ENCODE assay signal across 8 cellular contexts in the genomic region with DNA sequence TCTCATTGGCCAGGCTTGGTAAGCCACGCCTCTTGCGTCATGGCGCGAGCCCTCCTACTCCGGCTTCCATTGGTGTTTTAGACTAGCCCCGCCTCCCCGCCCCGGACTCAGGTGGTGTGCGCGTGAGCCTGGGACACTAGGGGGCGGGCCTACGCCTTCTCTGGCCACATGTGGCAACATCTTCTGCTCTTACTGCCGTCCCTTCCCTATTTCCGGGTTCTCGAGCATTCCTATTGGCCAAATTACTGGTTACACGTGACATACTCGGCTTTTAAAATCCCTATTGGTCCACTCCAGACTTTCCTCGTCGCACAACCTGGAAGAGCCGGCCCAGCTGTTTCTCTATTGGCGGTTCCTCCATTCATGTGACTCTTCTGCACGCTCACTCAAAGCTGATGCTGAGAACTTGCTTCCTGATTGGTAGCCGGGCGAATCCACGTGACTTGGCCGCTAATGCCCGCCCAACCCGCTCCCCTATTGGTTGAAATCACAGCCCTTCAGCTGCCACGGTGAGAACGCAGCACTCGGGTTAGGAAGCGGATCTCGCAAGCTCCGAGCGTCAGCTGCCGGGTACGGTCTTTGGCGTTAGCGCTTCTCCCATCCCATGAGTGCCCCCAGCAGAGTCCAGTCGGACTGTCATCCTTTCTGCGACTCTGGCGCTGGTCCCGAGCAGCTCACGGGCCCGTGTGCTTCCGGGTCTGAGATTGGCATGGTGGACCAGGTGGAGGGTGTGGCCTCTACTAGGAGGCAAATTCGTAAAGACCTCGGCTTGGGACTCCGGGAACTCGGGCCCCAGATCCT. TPM values are rescaled to one million over a fixed set of nuclear protein-coding genes. Genes with fewer than 3 reads are reported as not detected.
DNase-seq lines count a peak whose midpoint lies in the region; ATAC-seq, FAIRE-seq and TF ChIP-seq lines count a peak whose summit lies in the region.

A gene with protein sequence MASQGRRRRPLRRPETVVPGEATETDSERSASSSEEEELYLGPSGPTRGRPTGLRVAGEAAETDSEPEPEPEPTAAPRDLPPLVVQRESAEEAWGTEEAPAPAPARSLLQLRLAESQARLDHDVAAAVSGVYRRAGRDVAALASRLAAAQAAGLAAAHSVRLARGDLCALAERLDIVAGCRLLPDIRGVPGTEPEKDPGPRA (plus strand): TSS at position 523 of the 801 bp plus-strand sequence. CDS start 513 bp downstream, outside the sequence.

- no peaks in the 10 kb centered on the region for H3K27me3 ChIP-seq in prostate gland (replicated peaks; ENCODE audit: insufficient read depth)

- no peaks in the 10 kb centered on the region for H3K27me3 Mint-ChIP-seq in T-helper 17 cell

- TF ChIP-seq CTCF in prostate gland (IDR thresholded peaks at IDR 0.05) = peak; percentile 58 to 86 (median 63)

- peaks cover 8% of the 10 kb centered on the region for H3K36me3 Mint-ChIP-seq in T-helper 17 cell (ENCODE audit: low read depth)

- DNase-seq in NCI-H1694 treated with DMSO at 0.1 percent for 48 hours (lab: John Stamatoyannopoulos, UW) (peak; percentile 100), T-helper 17 cell (peak; percentile 99 to 100 (median 99)), left ventricle myocardium superior (peak; percentile 100), prostate gland (ENCODE audit: low spot score) (peak; percentile 100), urothelium cell line (ENCODE audit: low spot score) (peak; percentile 98)

- peak; percentile 83 for ATAC-seq in HG02885 (IDR thresholded peaks at IDR 0.05; ENCODE audit: poor library complexity, unreplicated experiment)
- peak; percentile 87 for ATAC-seq in T-helper 17 cell
- peak; percentile 98 for ATAC-seq in left ventricle myocardium superior

- FAIRE-seq in urothelium cell line (lab: Jason Lieb, UNC) = peak; percentile 82

- H3K9me3 ChIP-seq in T-helper 17 cell (ENCODE audit: control insufficient read depth, low read length, poor library complexity, severe bottlenecking) = no peaks in the 10 kb centered on the region
- no peaks in the 10 kb centered on the region for H3K9me3 ChIP-seq in prostate gland

- peak; percentile 75 for TF ChIP-seq POLR2A in GM15510 (IDR thresholded peaks at IDR 0.05; ENCODE audit: borderline replicate concordance, extremely low read depth, insufficient read length)
- peak; percentile 81 for TF ChIP-seq POLR2A in prostate gland (IDR thresholded peaks at IDR 0.05)

- H3K4me1 Mint-ChIP-seq in T-helper 17 cell = peaks cover 24% of the 10 kb centered on the region

- intact Hi-C loops in left ventricle myocardium superior (cut with micrococcal nuclease) (no loop called here), prostate gland (cut with DNase I) (loop anchor here (2.0 kb wide), 1 partner anchor 88 kb away; no protein-coding TSS in a partner anchor)

- peak within 1 kb of the TSS; percentile 68 to 96 for H3K4me3 ChIP-seq in prostate gland

- peak within 1 kb of the TSS; percentile 83 for H3K27ac Mint-ChIP-seq in T-helper 17 cell

- peak within 1 kb of the TSS; percentile 98 for H3K4me3 Mint-ChIP-seq in T-helper 17 cell

- peaks cover 2% of the 10 kb centered on the region for H3K4me1 ChIP-seq in prostate gland (replicated peaks)

- no peaks in the 10 kb centered on the region for H3K36me3 ChIP-seq in prostate gland

- under 1% methylated on average over 50 of the region's 50 CpGs for WGBS in prostate gland

- peak within 1 kb of the TSS; percentile 77 for H3K27ac ChIP-seq in angular gyrus (ENCODE audit: low read depth, low read length)
- peak within 1 kb of the TSS; percentile 87 to 93 for H3K27ac ChIP-seq in prostate gland

RNA-seq across cellular contexts. Expression of the gene that starts here (rescaled TPM):
- 10 to 100 TPM; 12.9 to 15.2 TPM for total RNA-seq in T-helper 17 cell
- total RNA-seq in left ventricle myocardium superior = 6.0 TPM
- total RNA-seq in prostate gland = 10 to 100 TPM; 21.4 to 30.4 TPM

Comparison
In these comparisons a context has a peak if more than half of its experiments do, and no peak if none do; other contexts are left out.
1. Peak in every context shown above with its lines: DNase-seq, ATAC-seq, H3K4me3 ChIP-seq and H3K27ac ChIP-seq.